Comparison of ENCODE assay signal across 15 cellular contexts in the genomic region with DNA sequence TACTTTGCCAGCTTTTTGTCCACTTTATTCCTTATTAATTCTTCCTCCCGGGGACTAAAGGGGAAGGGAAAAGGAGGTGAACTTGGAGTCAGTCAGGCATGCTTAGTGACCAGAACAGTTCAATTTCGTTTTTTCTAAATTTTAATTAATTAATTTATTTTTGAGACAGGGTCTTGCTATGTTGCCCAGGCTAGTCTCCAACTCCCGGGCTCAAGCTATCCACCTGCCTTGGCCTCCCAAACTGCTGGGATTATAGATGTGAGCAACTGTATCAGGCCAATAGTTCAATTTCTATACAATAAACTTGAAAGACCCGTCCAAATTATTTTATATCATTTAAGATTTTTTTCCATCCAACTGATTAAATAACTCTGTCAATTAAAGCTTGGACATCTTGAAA. TPM values are rescaled to one million over a fixed set of nuclear protein-coding genes. Genes with fewer than 3 reads are reported as not detected.
DNase-seq lines count a peak whose midpoint lies in the region; ATAC-seq and TF ChIP-seq lines count a peak whose summit lies in the region.
"Had no signal": no experiment of that assay in that cellular context is flagged by ENCODE, and none has a peak within 500 bp of the region (broad histone marks: within the 10 kb centered on the region; RNA-seq: fewer than 3 reads in every experiment).

No MANE protein-coding gene starts in this region.

- no peaks in the 10 kb centered on the region for H3F3A ChIP-seq in GM23248 (ENCODE audit: insufficient read depth)
- H3F3A ChIP-seq in PC-9 (ENCODE audit: insufficient read depth, low read depth), result no peaks in the 10 kb centered on the region

- H3K4me3 Mint-ChIP-seq in activated naive CD4-positive, alpha-beta T cell treated with anti-CD3 and anti-CD28 coated beads for 36 hours, result no peak overlapping the region

- in situ Hi-C loops in GM23248 (cut with MboI), result no loop called here

- no peak for DNase-seq in GM23248
- no peak for DNase-seq in PC-9
- no peak for DNase-seq in esophagus muscularis mucosa (ENCODE audit: extremely low spot score)
- no peak for DNase-seq in NCI-H187 (lab: John Stamatoyannopoulos, UW)
- no peak for DNase-seq in NCI-H146 (lab: John Stamatoyannopoulos, UW)
- no peak for DNase-seq in activated naive CD4-positive, alpha-beta T cell treated with anti-CD3 and anti-CD28 coated beads for 36 hours
- DNase-seq: activated CD4-positive, alpha-beta T cell treated with anti-CD3 and anti-CD28 coated beads, Interleukin-2, amount 10 ng/mL, durations not matched to agents 24 days and 14 days; DMS 273 treated with DMSO at 0.1 percent for 48 hours; H7; NCI-H2029 treated with DMSO at 0.1 percent for 48 hours had no signal

- H3K9me3 Mint-ChIP-seq in activated naive CD4-positive, alpha-beta T cell treated with anti-CD3 and anti-CD28 coated beads for 36 hours, result no peaks in the 10 kb centered on the region
- H3K9me3 Mint-ChIP-seq: activated CD4-positive, alpha-beta T cell treated with anti-CD3 and anti-CD28 coated beads, Interleukin-2, amount 10 ng/mL, durations not matched to agents 24 days and 14 days; activated naive CD4-positive, alpha-beta T cell treated with anti-CD3 and anti-CD28 coated beads, Interleukin-2, amount 50 U/mL, for 72 hours had no signal

- H3K4me2 ChIP-seq in GM23248 (ENCODE audit: unreplicated experiment), result no peak overlapping the region
- peak overlapping the region; percentile 72 for H3K4me2 ChIP-seq in PC-9
- peak overlapping the region; percentile 89 for H3K4me2 ChIP-seq in skeletal muscle satellite cell (ENCODE audit: low read length)

- no peak for TF ChIP-seq EP300 in esophagus muscularis mucosa (IDR thresholded peaks at IDR 0.05)

- no peak overlapping the region for H3K27ac Mint-ChIP-seq in activated naive CD4-positive, alpha-beta T cell treated with anti-CD3 and anti-CD28 coated beads for 36 hours

- TF ChIP-seq POLR2A in esophagus muscularis mucosa (IDR thresholded peaks at IDR 0.05; ENCODE audit: low read depth), result no peak

- H3K27ac ChIP-seq in GM23248 (no peak overlapping the region), PC-9 (no peak overlapping the region), esophagus muscularis mucosa (replicated peaks in 1 of 4) (peak overlapping the region in 3 of 4 donors; percentile 92 to 97 (median 96))

- no peaks in the 10 kb centered on the region for H3K9me2 ChIP-seq in GM23248 (ENCODE audit: insufficient read depth)
- no peaks in the 10 kb centered on the region for H3K9me2 ChIP-seq in PC-9 (ENCODE audit: insufficient read depth)

- H3K27me3 ChIP-seq in GM23248 (replicated peaks; ENCODE audit: insufficient read depth), result no peaks in the 10 kb centered on the region
- no peaks in the 10 kb centered on the region for H3K27me3 ChIP-seq in PC-9 (ENCODE audit: insufficient read depth, low read depth)
- H3K27me3 ChIP-seq in esophagus muscularis mucosa, result no peaks in the 10 kb centered on the region
- no peaks in the 10 kb centered on the region for H3K27me3 ChIP-seq in skeletal muscle satellite cell (ENCODE audit: control insufficient read depth, insufficient read depth, low read length)

- ATAC-seq in GM21367 (IDR thresholded peaks at IDR 0.05; ENCODE audit: unreplicated experiment), result no peak
- ATAC-seq: activated naive CD4-positive, alpha-beta T cell treated with anti-CD3 and anti-CD28 coated beads, Interleukin-2, amount 50 U/mL, for 72 hours; left lobe of liver had no signal

- no peaks in the 10 kb centered on the region for H3K9me3 ChIP-seq in GM23248 (ENCODE audit: low read depth)
- no peaks in the 10 kb centered on the region for H3K9me3 ChIP-seq in PC-9 (ENCODE audit: insufficient read depth, low read depth)
- no peaks in the 10 kb centered on the region for H3K9me3 ChIP-seq in esophagus muscularis mucosa
- no peaks in the 10 kb centered on the region for H3K9me3 ChIP-seq in skeletal muscle satellite cell (replicated peaks; ENCODE audit: low read length)
- H3K9me3 ChIP-seq: thoracic aorta had no signal

- no TSS peak for BruUV-seq in PC-9 (replicated peaks; lab: Mats Ljungman, UMichigan)

- H3K4me3 ChIP-seq in GM23248 (peak overlapping the region; percentile 98; the same call in 1 of the 2 replicates), PC-9 (no peak overlapping the region), esophagus muscularis mucosa (no peak overlapping the region), skeletal muscle satellite cell (ENCODE audit: low read length) (peak overlapping the region; percentile 99)

- peaks cover 32% of the 10 kb centered on the region for H3K79me2 ChIP-seq in GM23248 (ENCODE audit: insufficient read depth)
- H3K79me2 ChIP-seq in PC-9 (ENCODE audit: low read depth), result peaks cover 19% of the 10 kb centered on the region

- H3K36me3 ChIP-seq in GM23248 (ENCODE audit: low read depth) (peaks cover 10% of the 10 kb centered on the region; the same call in 1 of the 2 replicates), PC-9 (ENCODE audit: low read depth) (0 out of 2 replicates have a peak, but pooled peaks cover 5% of the 10 kb centered on the region), esophagus muscularis mucosa (peaks cover 0 to 6% (median under 1%) of the 10 kb centered on the region in 4 donors), skeletal muscle satellite cell (ENCODE audit: insufficient read depth, low read length) (peaks cover 1% of the 10 kb centered on the region)

- H3K9ac ChIP-seq in GM23248, result no peak overlapping the region
- H3K9ac ChIP-seq in skeletal muscle satellite cell (ENCODE audit: low read depth, low read length), result peak overlapping the region; percentile 83

- peaks cover 41% of the 10 kb centered on the region for H3K4me1 Mint-ChIP-seq in activated naive CD4-positive, alpha-beta T cell treated with anti-CD3 and anti-CD28 coated beads for 36 hours (ENCODE audit: low read depth)

- peak overlapping the region; percentile 86 for H2AFZ ChIP-seq in GM23248
- H2AFZ ChIP-seq in PC-9, result no peak overlapping the region

- TF ChIP-seq CTCF in PC-9 (conservative IDR thresholded peaks at IDR 0.05) (no peak), esophagus muscularis mucosa (IDR thresholded peaks at IDR 0.05) (no peak)

- CTCF ChIA-PET in PC-9 (lab: Charles Lee), result no interaction called here
- CTCF ChIA-PET in activated naive CD4-positive, alpha-beta T cell treated with anti-CD3 and anti-CD28 coated beads for 36 hours (lab: Charles Lee), result interaction anchor here (1.1 to 3.3 kb wide), 4 partner anchors 32 to 348 kb away, joined by 3 to 11 read pairs (median 4); no protein-coding TSS in a partner anchor

- intact Hi-C loops in PC-9 (cut with micrococcal nuclease; ENCODE audit: unreplicated experiment), result no loop called here
- intact Hi-C loops in esophagus muscularis mucosa (cut with DNase I), result loop anchor here (5.0 kb wide), 1 partner anchor 374 kb away; the partner anchor contains the start of gene HIF1AN
- intact Hi-C loops in activated naive CD4-positive, alpha-beta T cell treated with anti-CD3 and anti-CD28 coated beads for 36 hours (cut with micrococcal nuclease), result no loop called here

- H4K20me1 ChIP-seq in GM23248 (ENCODE audit: insufficient read depth) (no peaks in the 10 kb centered on the region; the same call in 1 of the 2 replicates), PC-9 (ENCODE audit: insufficient read depth) (peaks cover 12% of the 10 kb centered on the region)

- no peaks in the 10 kb centered on the region for H3K27me3 Mint-ChIP-seq in activated naive CD4-positive, alpha-beta T cell treated with anti-CD3 and anti-CD28 coated beads for 36 hours (ENCODE audit: low read depth)
- H3K27me3 Mint-ChIP-seq: activated CD4-positive, alpha-beta T cell treated with anti-CD3 and anti-CD28 coated beads, Interleukin-2, amount 10 ng/mL, durations not matched to agents 24 days and 14 days had no signal

- H3K4me1 ChIP-seq in GM23248 (ENCODE audit: insufficient read depth), result peaks cover 27% of the 10 kb centered on the region
- peaks cover 12% of the 10 kb centered on the region for H3K4me1 ChIP-seq in PC-9 (replicated peaks; ENCODE audit: insufficient read depth)
- H3K4me1 ChIP-seq in esophagus muscularis mucosa, result peaks cover 30 to 36% (median 32%) of the 10 kb centered on the region in 4 donors
- H3K4me1 ChIP-seq in skeletal muscle satellite cell (ENCODE audit: control insufficient read depth, insufficient read depth, low read length), result peaks cover 35% of the 10 kb centered on the region

- POLR2A ChIA-PET in PC-9 (lab: Charles Lee; ENCODE audit: unreplicated experiment), result no interaction called here

- 64 to 67% methylated on average over 4 of the region's 4 CpGs for WGBS in GM23248 (ENCODE audit: low coverage in 1 of 2, low lambda C conversion rate in 2 of 2, missing lambda C conversion rate in 2 of 2), 2 experiments
- 80% methylated on average over 4 of the region's 4 CpGs for WGBS in esophagus muscularis mucosa

- H3K36me3 Mint-ChIP-seq in activated naive CD4-positive, alpha-beta T cell treated with anti-CD3 and anti-CD28 coated beads for 36 hours (ENCODE audit: low read depth), result peaks cover 11% of the 10 kb centered on the region

RNA-seq across cellular contexts. Expression of gene SLF2, which starts 1.3 kb away (rescaled TPM):
- total RNA-seq in GM23248 (2014; rRNA removed; shearing (Covaris generic)), result 15.6 and 18.2 TPM in 2 replicates
- polyA plus RNA-seq in GM23248 (2016; fragmentation: Nextera tagmentation; extraction: Ambion mirVana), result 11.7 and 12.5 TPM in 2 replicates
- total RNA-seq in PC-9 (2021) (13.6 and 17.1 TPM in 2 replicates), esophagus muscularis mucosa (10 to 100 TPM; 19.1 to 34.1 (median 20.8) TPM)
- total RNA-seq in skeletal muscle satellite cell (2012; rRNA removed), result 21.6 and 30.4 TPM in 2 replicates
- total RNA-seq in activated naive CD4-positive, alpha-beta T cell treated with anti-CD3 and anti-CD28 coated beads for 36 hours, result 10 to 100 TPM; 29.3 to 30.3 TPM

RNA-seq across cellular contexts. Expression of gene SEMA4G, which starts 57.8 kb away (rescaled TPM):
- 0.11 TPM in 1 of 2 replicates, not detected in the other for total RNA-seq in GM23248 (2014; rRNA removed; shearing (Covaris generic))
- polyA plus RNA-seq in GM23248 (2016; fragmentation: Nextera tagmentation; extraction: Ambion mirVana), result 0.44 and 1.1 TPM in 2 replicates
- total RNA-seq in PC-9 (2021) (0.70 and 0.83 TPM in 2 replicates), esophagus muscularis mucosa (1 to 10 TPM in 3 of 4 donors, under 1 TPM in 1; 0.66 to 2.5 (median 1.4) TPM)
- total RNA-seq in skeletal muscle satellite cell (2012; rRNA removed), result 0.76 and 0.87 TPM in 2 replicates
- under 1 TPM; 0.48 to 0.59 TPM for total RNA-seq in activated naive CD4-positive, alpha-beta T cell treated with anti-CD3 and anti-CD28 coated beads for 36 hours

Comparison
In these comparisons a context has a peak if more than half of its experiments do, and no peak if none do; other contexts are left out.
1. H3K27ac ChIP-seq: peak in esophagus muscularis mucosa (3 of 4); none in GM23248 (single experiment) and PC-9 (single experiment).
2. H3K4me3 ChIP-seq: peak in GM23248 (single experiment) and skeletal muscle satellite cell (single experiment); none in PC-9 (single experiment) and esophagus muscularis mucosa (0 of 4).